In genomic region chr7:142140560-142140959, GRCh38 we compare ENCODE assay signal across 23 cellular contexts. TPM values are rescaled to one million over a fixed set of nuclear protein-coding genes. Genes with fewer than 3 reads are reported as not detected.
DNase-seq lines count a peak whose midpoint lies in the region; ATAC-seq, FAIRE-seq and TF ChIP-seq lines count a peak whose summit lies in the region.
"Had no signal": no experiment of that assay in that cellular context is flagged by ENCODE, and none has a peak within 500 bp of the region (broad histone marks: within the 10 kb centered on the region; RNA-seq: fewer than 3 reads in every experiment).

No MANE protein-coding gene starts in this region.

- 97% methylated on average over 1 of the region's 1 CpG for WGBS in liver
- WGBS in HepG2 (ENCODE audit: low lambda C conversion rate), result 7% methylated on average over 1 of the region's 1 CpG
- WGBS in pancreas, 2 donors, result 86 to 87% methylated on average over 1 of the region's 1 CpG

- H3K4me3 ChIP-seq in liver (ENCODE audit: low read depth in 1 of 3, low read length in 3 of 3) (no peak overlapping the region), HepG2 (replicated peaks in 1 of 3; ENCODE audit: insufficient read depth in 1 of 3, low read depth in 2 of 3, low read length in 3 of 3) (no peak overlapping the region), endocrine pancreas (ENCODE audit: control insufficient read depth, insufficient read depth, low read length) (peak overlapping the region; percentile 60), pancreas (no peak overlapping the region)
- H3K4me3 ChIP-seq: GM23248, HAP-1 had no signal

- H3K9ac ChIP-seq in liver (ENCODE audit: low read depth in 1 of 2, low read length in 2 of 2) (no peak overlapping the region), HepG2 (ENCODE audit: insufficient read depth, low read depth, low read length) (no peak overlapping the region), endocrine pancreas (ENCODE audit: control insufficient read depth, insufficient read depth, low read length) (no peak overlapping the region)
- H3K9ac ChIP-seq: GM23248 had no signal

- H3K27me3 ChIP-seq in liver (ENCODE audit: control insufficient read depth in 4 of 4, insufficient read depth in 4 of 4, low read length in 3 of 4) (no peaks in the 10 kb centered on the region), HepG2 (ENCODE audit: control insufficient read depth in 1 of 2, insufficient read depth in 2 of 2, low read length in 2 of 2) (no peaks in the 10 kb centered on the region), endocrine pancreas (ENCODE audit: control insufficient read depth, insufficient read depth, low read length) (no peaks in the 10 kb centered on the region), pancreas (no peaks in the 10 kb centered on the region)
- H3K27me3 ChIP-seq: BE2C had no signal

- TF ChIP-seq RAD21 in liver (IDR thresholded peaks at IDR 0.05) (no peak), HepG2 (CRISPR knock-in tag; IDR thresholded peaks at IDR 0.05) (no peak)

- POLR2A ChIA-PET in HepG2 (lab: Yijun Ruan, JAX), result no interaction called here
- POLR2A ChIA-PET in T-cell (lab: Charles Lee), result interaction anchor here in 1 of 2 donors (0.5 kb wide), 1 partner anchor 110 kb away, joined by 4 read pairs; no protein-coding TSS in a partner anchor

- H3K36me3 ChIP-seq in liver (ENCODE audit: control insufficient read depth in 4 of 4, insufficient read depth in 3 of 4, low read depth in 1 of 4, low read length in 3 of 4) (no peaks in the 10 kb centered on the region), HepG2 (replicated peaks in 1 of 2; ENCODE audit: control insufficient read depth in 1 of 2, insufficient read depth in 2 of 2, low read length in 2 of 2) (no peaks in the 10 kb centered on the region), endocrine pancreas (ENCODE audit: control insufficient read depth, insufficient read depth, low read length) (no peaks in the 10 kb centered on the region), pancreas (no peaks in the 10 kb centered on the region)
- H3K36me3 ChIP-seq: BE2C, HAP-1 had no signal

- H3K4me3 Mint-ChIP-seq in T-cell, result no peak overlapping the region
- H3K4me3 Mint-ChIP-seq: CD4-positive, CD25-positive, alpha-beta regulatory T cell; CD8-positive, alpha-beta memory T cell had no signal

- no peak for ATAC-seq in HepG2
- ATAC-seq in pancreas, result peak in 3 of 4 donors; percentile 47 to 76 (median 68)
- ATAC-seq in T-cell (replicated peaks in 1 of 4), result no peak
- no peak for ATAC-seq in HG03521 (IDR thresholded peaks at IDR 0.05; ENCODE audit: unreplicated experiment)

- TF ChIP-seq EP300 in HepG2 (IDR thresholded peaks at IDR 0.05; ENCODE audit: low read depth in 2 of 2, low read length in 2 of 2), result no peak
- no peak for TF ChIP-seq EP300 in HepG2 (CRISPR knock-in tag; IDR thresholded peaks at IDR 0.05; ENCODE audit: borderline replicate concordance)

- BruUV-seq in HepG2 (replicated peaks; lab: Mats Ljungman, UMichigan), result no TSS peak

- DNase-seq in HepG2 (ENCODE audit: low spot score) (no peak), pancreas (no peak), kidney tubule cell (ENCODE audit: low spot score) (no peak), T-cell (no peak)
- DNase-seq: ACHN; BE2C; C1 segment of cervical spinal cord; CD4-positive, CD25-positive, alpha-beta regulatory T cell; CD8-positive, alpha-beta memory T cell; COR-L47; GM23248; IMR-90 had no signal

- H3K27me3 Mint-ChIP-seq in T-cell, result peaks cover 4 to 6% of the 10 kb centered on the region in 2 donors

- H3K4me1 ChIP-seq in liver (ENCODE audit: control insufficient read depth in 4 of 4, insufficient read depth in 4 of 4, low read length in 3 of 4), result peaks cover 1 to 20% (median 15%) of the 10 kb centered on the region in 4 donors
- peaks cover 10% of the 10 kb centered on the region for H3K4me1 ChIP-seq in HepG2 (ENCODE audit: insufficient read depth, low read length)
- H3K4me1 ChIP-seq in endocrine pancreas (ENCODE audit: control insufficient read depth, insufficient read depth, low read length), result peaks cover 6% of the 10 kb centered on the region
- H3K4me1 ChIP-seq in pancreas, result peaks cover 9 to 28% (median 18%) of the 10 kb centered on the region in 3 donors
- H3K4me1 ChIP-seq: BE2C, HAP-1 had no signal

- no peaks in the 10 kb centered on the region for H3K79me2 ChIP-seq in HepG2 (ENCODE audit: insufficient read depth, low read length)

- H3K36me3 Mint-ChIP-seq in T-cell, result no peaks in the 10 kb centered on the region
- H3K36me3 Mint-ChIP-seq: CD4-positive, CD25-positive, alpha-beta regulatory T cell; CD8-positive, alpha-beta memory T cell had no signal

- TF ChIP-seq CTCF in liver (IDR thresholded peaks at IDR 0.05; ENCODE audit: low read depth, low read length, missing input control) (no peak), HepG2 (CRISPR knock-in tag; IDR thresholded peaks at IDR 0.05) (no peak), pancreas (IDR thresholded peaks at IDR 0.05) (no peak)

- no peak for TF ChIP-seq POLR2A in HepG2 (IDR thresholded peaks at IDR 0.05; ENCODE audit: insufficient read depth in 1 of 2, low read depth in 2 of 2, low read length in 2 of 2)

- H4K20me1 ChIP-seq in HepG2 (ENCODE audit: insufficient read depth, low read length), result no peaks in the 10 kb centered on the region

- H3K27ac ChIP-seq in liver (ENCODE audit: low read depth in 1 of 2, low read length in 2 of 2) (no peak overlapping the region), HepG2 (ENCODE audit: extremely low read length, insufficient read depth, low read length) (no peak overlapping the region), pancreas (peak overlapping the region in 2 of 4 donors; percentile 37 to 59)
- H3K27ac ChIP-seq: GM23248, HL-60 had no signal

- no peak overlapping the region; the same call in 1 of the 2 replicates for H3K4me2 ChIP-seq in HepG2 (ENCODE audit: low read depth, low read length)

- in situ Hi-C loops in HepG2 (cut with HindIII; ENCODE audit: extremely low pct_ligation_motif_present, low pct_unique_long_range_greater_than_20kb), result no loop called here

- no peaks in the 10 kb centered on the region for H3K4me1 Mint-ChIP-seq in T-cell
- H3K4me1 Mint-ChIP-seq: CD4-positive, CD25-positive, alpha-beta regulatory T cell; CD8-positive, alpha-beta memory T cell had no signal

- H2AFZ ChIP-seq in HepG2 (ENCODE audit: low read length), result no peak overlapping the region
- H2AFZ ChIP-seq: GM23248 had no signal

- CTCF ChIA-PET in HepG2 (lab: Yijun Ruan, JAX; ENCODE audit: low intra/inter-chr PET ratio, low total read pairs) (no interaction called here), T-cell (lab: Charles Lee) (no interaction called here)

- no peaks in the 10 kb centered on the region for H3K9me3 Mint-ChIP-seq in T-cell

- H3K9me3 ChIP-seq in liver (ENCODE audit: control insufficient read depth in 4 of 4, low read length in 3 of 4) (no peaks in the 10 kb centered on the region), HepG2 (ENCODE audit: low read length) (no peaks in the 10 kb centered on the region), endocrine pancreas (ENCODE audit: control insufficient read depth, low read length) (no peaks in the 10 kb centered on the region), pancreas (no peaks in the 10 kb centered on the region)
- H3K9me3 ChIP-seq: BE2C, HAP-1 had no signal

- intact Hi-C loops in HepG2 (cut with micrococcal nuclease; ENCODE audit: unreplicated experiment) (no loop called here), pancreas (cut with DNase I) (no loop called here)

- FAIRE-seq in HepG2 (lab: Jason Lieb, UNC), result no peak
- no peak for FAIRE-seq in pancreas (lab: Jason Lieb, UNC)
- FAIRE-seq: A204.1, D721Med, G401.6, GM12891, GM19239 had no signal

- H3K27ac Mint-ChIP-seq in T-cell, result no peak overlapping the region
- H3K27ac Mint-ChIP-seq: CD4-positive, CD25-positive, alpha-beta regulatory T cell; CD8-positive, alpha-beta memory T cell had no signal

TF ChIP-seq in HepG2, 621 proteins besides CTCF, POLR2A, EP300 and RAD21 (continues in another document):
- no peak for TF ChIP-seq SMARCE1 (IDR thresholded peaks at IDR 0.05; ENCODE audit: borderline replicate concordance)

RNA-seq across cellular contexts. Expression of gene MGAM2, which starts 29.0 kb away (rescaled TPM):
- total RNA-seq in liver (under 1 TPM; 0.09 to 0.59 TPM), HepG2 (2016; rRNA removed; fragmentation: Illumina TruSeq; extraction: Trizol) (not detected in 2 replicates), pancreas (10 to 100 TPM in 2 of 6 donors, 1 to 10 TPM in 4; 8.9 to 28.3 (median 9.7) TPM), T-cell (not detected)
- polyA plus RNA-seq in liver (under 1 TPM; 0.09 to 0.13 TPM), HepG2 (2011; rRNA removed) (0.21 and 0.29 TPM in 2 replicates), pancreas (1 to 10 TPM; 1.3 to 4.1 TPM)
- not detected in 2 replicates for total RNA-seq in HepG2 (2016; cell fraction: cytosol; rRNA removed; fragmentation: Illumina TruSeq; extraction: Trizol; ENCODE audit: low read depth)
- 0.01 and 0.02 TPM in 2 replicates for total RNA-seq in HepG2 (2016; cell fraction: insoluble cytoplasmic fraction; rRNA removed; fragmentation: Illumina TruSeq; extraction: Trizol)
- total RNA-seq in HepG2 (2016; cell fraction: membrane; rRNA removed; fragmentation: Illumina TruSeq; extraction: Trizol), result not detected in 2 replicates
- 0.03 and 0.09 TPM in 2 replicates for total RNA-seq in HepG2 (2016; cell fraction: nucleus; rRNA removed; fragmentation: Illumina TruSeq; extraction: Trizol)
- polyA plus RNA-seq in HepG2 (2011; cell fraction: cytosol; rRNA removed), result 0.01 and 0.08 TPM in 2 replicates
- 0.37 and 0.47 TPM in 2 replicates for polyA plus RNA-seq in HepG2 (2011; cell fraction: nucleus; rRNA removed)
- polyA plus RNA-seq in HepG2 (2012), result 0.07 and 0.11 TPM in 2 replicates
- polyA plus RNA-seq in HepG2 (2016; cell fraction: cytosol; fragmentation: Illumina TruSeq; extraction: Trizol; ENCODE audit: low read depth), result not detected in 2 replicates
- not detected in 2 replicates for polyA plus RNA-seq in HepG2 (2016; cell fraction: insoluble cytoplasmic fraction; fragmentation: Illumina TruSeq; extraction: Trizol; ENCODE audit: low read depth)
- not detected in 2 replicates for polyA plus RNA-seq in HepG2 (2016; cell fraction: membrane; fragmentation: Illumina TruSeq; extraction: Trizol; ENCODE audit: low read depth)
- polyA plus RNA-seq in HepG2 (2016; cell fraction: nucleus; fragmentation: Illumina TruSeq; extraction: Trizol; ENCODE audit: insufficient read depth, low read depth), result 0.27 TPM in 1 of 2 replicates, not detected in the other
- polyA minus RNA-seq in HepG2 (2011; rRNA and poly(A)+ RNA removed; ENCODE audit: low replicate concordance), result 0.12 TPM in 1 of 2 replicates, not detected in the other
- polyA minus RNA-seq in HepG2 (2011; cell fraction: cytosol; rRNA and poly(A)+ RNA removed), result not detected in 2 replicates
- polyA minus RNA-seq in HepG2 (2011; cell fraction: nucleus; rRNA and poly(A)+ RNA removed), result 0.26 and 0.50 TPM in 2 replicates
- total RNA-seq: CD4-positive, CD25-positive, alpha-beta regulatory T cell; CD8-positive, alpha-beta memory T cell; GM23248; H4; IMR-90 had no signal
- polyA plus RNA-seq: CD4-positive, CD25-positive, alpha-beta regulatory T cell; CD8-positive, alpha-beta memory T cell; GM23248; IMR-90 had no signal

Comparison
In these comparisons a context has a peak if more than half of its experiments do, and no peak if none do; other contexts are left out.
1. ATAC-seq: peak in pancreas (3 of 4); none in HepG2 (single experiment), T-cell (0 of 4) and HG03521 (single experiment).
2. RNA of gene MGAM2, which starts 29.0 kb away (total RNA-seq): 8.9 to 28.3 TPM in pancreas; 0.09 to 0.59 TPM in liver, 0.01 to 0.09 TPM in HepG2 and not detected in T-cell; every median in the first group is over 4 times any median in the second.